In genomic region chr6:113584767-113585166, GRCh38 we compare ENCODE assay signal across 17 cellular contexts.
"Had no signal": no experiment of that assay in that cellular context is flagged by ENCODE, and none has a peak within 500 bp of the region (broad histone marks: within the 10 kb centered on the region; RNA-seq: fewer than 3 reads in every experiment).

No MANE protein-coding gene starts in this region.

- H3K36me3 Mint-ChIP-seq: activated naive CD8-positive, alpha-beta T cell; immature natural killer cell; memory B cell; naive thymus-derived CD4-positive, alpha-beta T cell; stimulated activated effector memory CD8-positive, alpha-beta T cell treated with anti-CD3 and anti-CD28 coated beads, Interleukin-12 subunit alpha, Interleukin-12 subunit beta, amount 100 ng/mL, for 72 hours; type B pancreatic cell had no signal

- H3K4me1 ChIP-seq: parathyroid adenoma had no signal

- H2AFZ ChIP-seq: parathyroid adenoma had no signal

- H3K4me1 Mint-ChIP-seq: activated CD4-positive, alpha-beta T cell treated with anti-CD3 and anti-CD28 coated beads for 36 hours; immature natural killer cell; naive thymus-derived CD4-positive, alpha-beta T cell; stimulated activated effector memory CD8-positive, alpha-beta T cell treated with anti-CD3 and anti-CD28 coated beads, Interleukin-12 subunit alpha, Interleukin-12 subunit beta, amount 100 ng/mL, for 72 hours had no signal

- H3K9me3 ChIP-seq: esophagus muscularis mucosa, sigmoid colon, stomach had no signal

- H3K4me3 ChIP-seq: esophagus muscularis mucosa, sigmoid colon, stomach had no signal

- H3K9me3 Mint-ChIP-seq: dendritic cell treated with granulocyte-macrophage colony-stimulating factor and Interleukin-4, amounts not matched to agents 40 ng/mL and 50 ng/mL, for 4 days; memory B cell; stimulated activated effector memory CD8-positive, alpha-beta T cell treated with anti-CD3 and anti-CD28 coated beads, Interleukin-12 subunit alpha, Interleukin-12 subunit beta, amount 100 ng/mL, for 72 hours had no signal

- H3K36me3 ChIP-seq: esophagus muscularis mucosa, sigmoid colon, stomach had no signal

- H3K27me3 ChIP-seq: esophagus muscularis mucosa, sigmoid colon, stomach had no signal

- H3K27ac ChIP-seq: esophagus muscularis mucosa, parathyroid adenoma, sigmoid colon, stomach had no signal

- DNase-seq: activated CD4-positive, alpha-beta T cell treated with anti-CD3 and anti-CD28 coated beads for 36 hours; activated CD4-positive, alpha-beta T cell treated with anti-CD3 and anti-CD28 coated beads, Interleukin-2, amount 50 U/mL, for 48 hours; activated T-cell treated with anti-CD3 and anti-CD28 coated beads for 4 hours; effector CD8-positive, alpha-beta T cell; immature natural killer cell; kidney glomerular epithelial cell; naive thymus-derived CD4-positive, alpha-beta T cell; sigmoid colon; stimulated activated CD4-positive, alpha-beta T cell treated with anti-CD3 and anti-CD28 coated beads, Interleukin-4, amount 100 ng/mL, for 24 hours; stomach had no signal

- H3K27me3 Mint-ChIP-seq: dendritic cell treated with granulocyte-macrophage colony-stimulating factor and Interleukin-4, amounts not matched to agents 40 ng/mL and 50 ng/mL, for 4 days; memory B cell; type B pancreatic cell had no signal

- H3K27ac Mint-ChIP-seq: activated CD4-positive, alpha-beta T cell treated with anti-CD3 and anti-CD28 coated beads for 36 hours; activated naive CD8-positive, alpha-beta T cell; dendritic cell treated with granulocyte-macrophage colony-stimulating factor and Interleukin-4, amounts not matched to agents 40 ng/mL and 50 ng/mL, for 4 days; immature natural killer cell; memory B cell; naive thymus-derived CD4-positive, alpha-beta T cell; stimulated activated effector memory CD8-positive, alpha-beta T cell treated with anti-CD3 and anti-CD28 coated beads, Interleukin-12 subunit alpha, Interleukin-12 subunit beta, amount 100 ng/mL, for 72 hours; type B pancreatic cell had no signal

- H3K4me3 Mint-ChIP-seq: activated CD4-positive, alpha-beta T cell treated with anti-CD3 and anti-CD28 coated beads for 36 hours; activated naive CD8-positive, alpha-beta T cell; dendritic cell treated with granulocyte-macrophage colony-stimulating factor and Interleukin-4, amounts not matched to agents 40 ng/mL and 50 ng/mL, for 4 days; immature natural killer cell; memory B cell; naive thymus-derived CD4-positive, alpha-beta T cell; stimulated activated effector memory CD8-positive, alpha-beta T cell treated with anti-CD3 and anti-CD28 coated beads, Interleukin-12 subunit alpha, Interleukin-12 subunit beta, amount 100 ng/mL, for 72 hours; type B pancreatic cell had no signal

- H3K9ac ChIP-seq: parathyroid adenoma had no signal
